14 cellular contexts compared by ENCODE assay signal in genomic region chr6:43346243-43346642, GRCh38. TPM values are rescaled to one million over a fixed set of nuclear protein-coding genes. Genes with fewer than 3 reads are reported as not detected.
"Had no signal": no experiment of that assay in that cellular context is flagged by ENCODE, and none has a peak within 500 bp of the region (broad histone marks: within the 10 kb centered on the region; RNA-seq: fewer than 3 reads in every experiment).

No MANE protein-coding gene starts in this region.

RNA-seq across cellular contexts. Expression of gene CRIP3, which starts 37.6 kb away (rescaled TPM):
- total RNA-seq: thoracic aorta, vagina had no signal

RNA-seq across cellular contexts. Expression of gene SLC22A7, which starts 48.2 kb away (rescaled TPM):
- total RNA-seq: stomach, subcutaneous adipose tissue, suprapubic skin, testis, thoracic aorta, thyroid gland, tibial nerve, transverse colon, upper lobe of left lung, upper lobe of right lung, ureter, urinary bladder, uterus, vagina had no signal
- polyA plus RNA-seq: stomach had no signal
